ENCODE assay signal across 15 cellular contexts in the genomic region with DNA sequence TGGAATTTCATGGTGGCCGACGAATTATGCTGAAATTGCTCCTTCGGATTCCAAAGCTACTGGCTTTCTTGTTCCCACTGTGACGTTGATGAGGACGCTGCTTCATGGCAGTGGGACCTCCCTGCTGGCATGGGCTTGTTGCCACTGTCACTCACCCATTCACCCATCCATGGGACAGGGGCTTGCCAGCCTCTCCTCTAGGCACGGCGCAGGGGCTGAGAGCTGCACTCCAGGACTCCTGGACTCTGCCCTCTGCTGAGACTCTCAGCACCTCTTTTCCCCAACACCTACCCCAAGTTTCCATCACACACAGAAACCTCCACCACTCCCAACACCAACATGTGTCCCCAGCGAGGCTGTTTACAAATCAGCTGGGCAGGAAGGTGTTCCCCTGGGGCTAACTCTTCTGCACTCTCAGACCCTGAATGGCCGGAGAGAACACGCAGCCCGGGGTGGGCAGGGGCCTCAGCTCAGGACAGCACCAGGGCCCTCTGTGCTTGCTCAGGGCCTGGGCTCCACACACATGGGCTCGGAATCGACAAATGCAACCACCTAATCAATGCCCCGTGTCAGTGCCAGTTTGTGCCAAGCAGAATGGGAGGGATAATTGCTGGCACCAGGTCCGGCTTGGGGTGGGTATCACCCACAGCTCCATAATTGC. TPM values are rescaled to one million over a fixed set of nuclear protein-coding genes. Genes with fewer than 3 reads are reported as not detected.
A peak's percentile ranks its signal among the peaks of the same experiment; 100 is the strongest.
DNase-seq lines count a peak whose midpoint lies in the region; ATAC-seq, FAIRE-seq and TF ChIP-seq lines count a peak whose summit lies in the region.
"Had no signal": no experiment of that assay in that cellular context is flagged by ENCODE, and none has a peak within 500 bp of the region (broad histone marks: within the 10 kb centered on the region; RNA-seq: fewer than 3 reads in every experiment).

No MANE protein-coding gene starts in this region.

- H3K4me3 ChIP-seq in Panc1 (ENCODE audit: low read depth in 2 of 2, low read length in 2 of 2) (no peak overlapping the region), breast epithelium (no peak overlapping the region), neutrophil (ENCODE audit: low read depth in 1 of 2, low read length in 1 of 2) (peak overlapping the region; percentile 97 to 99), ascending aorta (no peak overlapping the region)
- H3K4me3 ChIP-seq: esophagus muscularis mucosa, lung, thyroid gland had no signal

- H3K27me3 ChIP-seq in Panc1 (ENCODE audit: control insufficient read depth, insufficient read depth, low read length) (no peaks in the 10 kb centered on the region), breast epithelium (no peaks in the 10 kb centered on the region), neutrophil (no peaks in the 10 kb centered on the region), ascending aorta (no peaks in the 10 kb centered on the region)
- H3K27me3 ChIP-seq: thyroid gland had no signal

- CTCF ChIA-PET in Panc1 (lab: Charles Lee) = no interaction called here

- peak overlapping the region; percentile 95 for H3K27ac Mint-ChIP-seq in activated T-cell treated with anti-CD3 and anti-CD28 coated beads, Interleukin-2, amount 50 U/mL, for 24 hours

- peaks cover 55% of the 10 kb centered on the region for H3K36me3 Mint-ChIP-seq in activated T-cell treated with anti-CD3 and anti-CD28 coated beads, Interleukin-2, amount 50 U/mL, for 24 hours (ENCODE audit: low read depth)

- H3K4me3 Mint-ChIP-seq in activated T-cell treated with anti-CD3 and anti-CD28 coated beads, Interleukin-2, amount 50 U/mL, for 24 hours = peak overlapping the region; percentile 94

- in situ Hi-C loops in Panc1 (cut with HindIII; ENCODE audit: low pct_unique_long_range_greater_than_20kb, low sequenced_read_pairs) = no loop called here

- H3K27me3 Mint-ChIP-seq in activated T-cell treated with anti-CD3 and anti-CD28 coated beads, Interleukin-2, amount 50 U/mL, for 24 hours = no peaks in the 10 kb centered on the region

- peaks cover 24% of the 10 kb centered on the region for H3K4me1 ChIP-seq in Panc1 (ENCODE audit: control insufficient read depth, insufficient read depth, low read length)
- H3K4me1 ChIP-seq in breast epithelium = peaks cover 0 to 5% of the 10 kb centered on the region in 2 donors
- peaks cover 80 to 87% of the 10 kb centered on the region in 2 experiments for H3K4me1 ChIP-seq in neutrophil (ENCODE audit: control insufficient read depth in 1 of 2, insufficient read depth in 1 of 2, low read depth in 1 of 2, low read length in 1 of 2)
- no peaks in the 10 kb centered on the region for H3K4me1 ChIP-seq in ascending aorta
- H3K4me1 ChIP-seq: thyroid gland had no signal

- no peaks in the 10 kb centered on the region for H3K9me3 Mint-ChIP-seq in activated T-cell treated with anti-CD3 and anti-CD28 coated beads, Interleukin-2, amount 50 U/mL, for 24 hours

- H3K4me1 Mint-ChIP-seq in activated T-cell treated with anti-CD3 and anti-CD28 coated beads, Interleukin-2, amount 50 U/mL, for 24 hours (ENCODE audit: low read depth) = peaks cover 71% of the 10 kb centered on the region

- no peaks in the 10 kb centered on the region for H3K9me3 ChIP-seq in Panc1 (ENCODE audit: control insufficient read depth, insufficient read depth, low read depth, low read length)
- no peaks in the 10 kb centered on the region for H3K9me3 ChIP-seq in breast epithelium
- no peaks in the 10 kb centered on the region for H3K9me3 ChIP-seq in neutrophil
- no peaks in the 10 kb centered on the region for H3K9me3 ChIP-seq in ascending aorta
- H3K9me3 ChIP-seq: esophagus muscularis mucosa, thyroid gland had no signal

- no peak for TF ChIP-seq POLR2A in breast epithelium (IDR thresholded peaks at IDR 0.05)

- TF ChIP-seq CTCF in Panc1 (IDR thresholded peaks at IDR 0.05) (no peak), breast epithelium (IDR thresholded peaks at IDR 0.05) (no peak), neutrophil (IDR thresholded peaks at IDR 0.05) (no peak), ascending aorta (IDR thresholded peaks at IDR 0.05) (no peak)

- 0 out of 2 replicates have a peak, but pooled peaks have one; percentile 12 for ATAC-seq in Panc1
- ATAC-seq in SK-N-SH treated with all-trans-retinoic acid at 6 μM for 48 hours = no peak
- ATAC-seq: activated CD4-positive, CD25-positive, alpha-beta regulatory T cell treated with anti-CD3 and anti-CD28 coated beads, Interleukin-2, amount 50 U/mL, for 24 hours had no signal

- intact Hi-C loops in Panc1 (cut with micrococcal nuclease; ENCODE audit: unreplicated experiment) (no loop called here), breast epithelium (cut with DNase I; ENCODE audit: low total_unique reads) (no loop called here), ascending aorta (cut with DNase I) (no loop called here)

- FAIRE-seq in urothelium cell line (lab: Jason Lieb, UNC) = no peak

- no peak for DNase-seq in activated T-cell treated with anti-CD3 and anti-CD28 coated beads, Interleukin-2, amount 50 U/mL, for 24 hours
- DNase-seq in activated T-cell treated with anti-CD3 and anti-CD28 coated beads, Interleukin-2, amount 50 U/mL, for 1 hour = no peak
- no peak for DNase-seq in Panc1 (ENCODE audit: low read depth, low spot score)
- no peak for DNase-seq in breast epithelium (ENCODE audit: low spot score in 2 of 2)
- DNase-seq in ascending aorta (ENCODE audit: low spot score in 2 of 2) = no peak
- DNase-seq in urothelium cell line (ENCODE audit: low spot score) = no peak
- DNase-seq: hippocampal formation, NCI-H1105, occipital lobe, thyroid gland had no signal

- POLR2A ChIA-PET in Panc1 (lab: Charles Lee) = no interaction called here

- H3K27ac ChIP-seq in Panc1 (ENCODE audit: low read length) = peak overlapping the region; percentile 12; the same call in 1 of the 2 replicates
- peak overlapping the region; percentile 43 to 60 for H3K27ac ChIP-seq in breast epithelium
- peak overlapping the region; percentile 99 for H3K27ac ChIP-seq in neutrophil
- no peak overlapping the region for H3K27ac ChIP-seq in ascending aorta
- H3K27ac ChIP-seq: esophagus muscularis mucosa, thyroid gland had no signal

- H3K36me3 ChIP-seq in Panc1 (ENCODE audit: control insufficient read depth, insufficient read depth, low read length) = no peaks in the 10 kb centered on the region
- H3K36me3 ChIP-seq in breast epithelium = no peaks in the 10 kb centered on the region
- peaks cover 32% of the 10 kb centered on the region for H3K36me3 ChIP-seq in neutrophil
- no peaks in the 10 kb centered on the region for H3K36me3 ChIP-seq in ascending aorta
- H3K36me3 ChIP-seq: esophagus muscularis mucosa, thyroid gland had no signal

- no TSS peak for BruUV-seq in Panc1 (replicated peaks; lab: Mats Ljungman, UMichigan)

TF ChIP-seq in SK-N-SH treated with all-trans-retinoic acid at 6 μM for 48 hours, 23 proteins besides CTCF, POLR2A, EP300 and RAD21:
- no peak for TF ChIP-seq ZFP3 (CRISPR knock-in tag; IDR thresholded peaks at IDR 0.05)
- no peak for TF ChIP-seq ARNTL (CRISPR knock-in tag; IDR thresholded peaks at IDR 0.05; ENCODE audit: borderline replicate concordance, low read depth)
- no peak for TF ChIP-seq SNAI2 (CRISPR knock-in tag; IDR thresholded peaks at IDR 0.05)
- no peak for TF ChIP-seq CSDC2 (CRISPR knock-in tag; IDR thresholded peaks at IDR 0.05)
- no peak for TF ChIP-seq PPARA (CRISPR knock-in tag; IDR thresholded peaks at IDR 0.05; ENCODE audit: borderline replicate concordance)
- no peak for TF ChIP-seq GLIS3 (CRISPR knock-in tag; IDR thresholded peaks at IDR 0.05)
- no peak for TF ChIP-seq TOX (CRISPR knock-in tag; IDR thresholded peaks at IDR 0.05; ENCODE audit: borderline replicate concordance)
- TF ChIP-seq ISL1 (CRISPR knock-in tag; IDR thresholded peaks at IDR 0.05) = no peak
TF ChIP-seq in SK-N-SH treated with all-trans-retinoic acid at 6 μM for 48 hours: peak in this region for 0.

RNA-seq across cellular contexts. Expression of a gene that starts 3.1 kb away (rescaled TPM):
- total RNA-seq in Panc1 (2021; ENCODE audit: unreplicated experiment) (3.0 TPM), breast epithelium (100 to 1,000 TPM in 1 of 3 donors, 10 to 100 TPM in 2; 19.7 to 242 (median 92.8) TPM), ascending aorta (65.5 TPM)
- 3.4 TPM for polyA plus RNA-seq in Panc1 (2012; ENCODE audit: insufficient read length)

RNA-seq across cellular contexts. Expression of a gene that starts 22.3 kb away (rescaled TPM):
- total RNA-seq in Panc1 (2021; ENCODE audit: unreplicated experiment) = 50.9 TPM
- polyA plus RNA-seq in Panc1 (2012; ENCODE audit: insufficient read length) = 59.8 TPM
- 10 to 100 TPM; 15.8 to 17.7 (median 17.0) TPM for total RNA-seq in breast epithelium
- total RNA-seq in ascending aorta = 0.75 TPM

RNA-seq across cellular contexts. Expression of a gene that starts 44.1 kb away (rescaled TPM):
- total RNA-seq in Panc1 (2021; ENCODE audit: unreplicated experiment) (226 TPM), breast epithelium (100 to 1,000 TPM; 187 to 351 (median 272) TPM), ascending aorta (468 TPM)
- 169 TPM for polyA plus RNA-seq in Panc1 (2012; ENCODE audit: insufficient read length)

Comparison
In these comparisons a context has a peak if more than half of its experiments do, and no peak if none do; other contexts are left out.
1. H3K27ac ChIP-seq: peak in Panc1 (single experiment), breast epithelium (2 of 2) and neutrophil (single experiment); none in ascending aorta (0 of 2).
2. H3K4me3 ChIP-seq: peak in neutrophil (2 of 2); none in Panc1 (0 of 2), breast epithelium (0 of 3) and ascending aorta (0 of 2).